ENCODE assay signal across 1 cellular context in the genomic region with DNA sequence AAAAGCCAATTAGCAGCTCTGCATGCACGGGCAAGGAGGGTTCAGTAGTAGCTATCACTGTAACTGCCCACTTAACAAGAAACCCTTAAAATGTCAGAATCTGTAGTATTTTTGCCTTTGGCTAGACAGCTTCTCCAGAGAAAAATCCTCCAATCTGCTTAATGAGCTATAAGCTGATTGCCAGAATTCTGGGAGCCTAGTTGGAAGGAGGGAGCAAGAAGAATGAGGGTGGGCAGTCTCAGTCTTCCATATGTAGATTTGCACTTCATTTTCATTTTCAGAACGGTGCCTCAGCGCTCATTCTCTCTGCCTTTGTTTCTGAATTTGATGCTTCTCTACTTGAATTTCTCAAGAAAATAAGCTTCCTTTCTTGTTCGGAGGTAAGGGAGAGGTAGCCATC.
TF ChIP-seq lines count a peak whose summit lies in the region.

No MANE protein-coding gene starts in this region.

TF ChIP-seq in GM23338, 12 proteins besides CTCF, POLR2A, EP300 and RAD21 (continued from another document):
- TF ChIP-seq, protein P1, sequence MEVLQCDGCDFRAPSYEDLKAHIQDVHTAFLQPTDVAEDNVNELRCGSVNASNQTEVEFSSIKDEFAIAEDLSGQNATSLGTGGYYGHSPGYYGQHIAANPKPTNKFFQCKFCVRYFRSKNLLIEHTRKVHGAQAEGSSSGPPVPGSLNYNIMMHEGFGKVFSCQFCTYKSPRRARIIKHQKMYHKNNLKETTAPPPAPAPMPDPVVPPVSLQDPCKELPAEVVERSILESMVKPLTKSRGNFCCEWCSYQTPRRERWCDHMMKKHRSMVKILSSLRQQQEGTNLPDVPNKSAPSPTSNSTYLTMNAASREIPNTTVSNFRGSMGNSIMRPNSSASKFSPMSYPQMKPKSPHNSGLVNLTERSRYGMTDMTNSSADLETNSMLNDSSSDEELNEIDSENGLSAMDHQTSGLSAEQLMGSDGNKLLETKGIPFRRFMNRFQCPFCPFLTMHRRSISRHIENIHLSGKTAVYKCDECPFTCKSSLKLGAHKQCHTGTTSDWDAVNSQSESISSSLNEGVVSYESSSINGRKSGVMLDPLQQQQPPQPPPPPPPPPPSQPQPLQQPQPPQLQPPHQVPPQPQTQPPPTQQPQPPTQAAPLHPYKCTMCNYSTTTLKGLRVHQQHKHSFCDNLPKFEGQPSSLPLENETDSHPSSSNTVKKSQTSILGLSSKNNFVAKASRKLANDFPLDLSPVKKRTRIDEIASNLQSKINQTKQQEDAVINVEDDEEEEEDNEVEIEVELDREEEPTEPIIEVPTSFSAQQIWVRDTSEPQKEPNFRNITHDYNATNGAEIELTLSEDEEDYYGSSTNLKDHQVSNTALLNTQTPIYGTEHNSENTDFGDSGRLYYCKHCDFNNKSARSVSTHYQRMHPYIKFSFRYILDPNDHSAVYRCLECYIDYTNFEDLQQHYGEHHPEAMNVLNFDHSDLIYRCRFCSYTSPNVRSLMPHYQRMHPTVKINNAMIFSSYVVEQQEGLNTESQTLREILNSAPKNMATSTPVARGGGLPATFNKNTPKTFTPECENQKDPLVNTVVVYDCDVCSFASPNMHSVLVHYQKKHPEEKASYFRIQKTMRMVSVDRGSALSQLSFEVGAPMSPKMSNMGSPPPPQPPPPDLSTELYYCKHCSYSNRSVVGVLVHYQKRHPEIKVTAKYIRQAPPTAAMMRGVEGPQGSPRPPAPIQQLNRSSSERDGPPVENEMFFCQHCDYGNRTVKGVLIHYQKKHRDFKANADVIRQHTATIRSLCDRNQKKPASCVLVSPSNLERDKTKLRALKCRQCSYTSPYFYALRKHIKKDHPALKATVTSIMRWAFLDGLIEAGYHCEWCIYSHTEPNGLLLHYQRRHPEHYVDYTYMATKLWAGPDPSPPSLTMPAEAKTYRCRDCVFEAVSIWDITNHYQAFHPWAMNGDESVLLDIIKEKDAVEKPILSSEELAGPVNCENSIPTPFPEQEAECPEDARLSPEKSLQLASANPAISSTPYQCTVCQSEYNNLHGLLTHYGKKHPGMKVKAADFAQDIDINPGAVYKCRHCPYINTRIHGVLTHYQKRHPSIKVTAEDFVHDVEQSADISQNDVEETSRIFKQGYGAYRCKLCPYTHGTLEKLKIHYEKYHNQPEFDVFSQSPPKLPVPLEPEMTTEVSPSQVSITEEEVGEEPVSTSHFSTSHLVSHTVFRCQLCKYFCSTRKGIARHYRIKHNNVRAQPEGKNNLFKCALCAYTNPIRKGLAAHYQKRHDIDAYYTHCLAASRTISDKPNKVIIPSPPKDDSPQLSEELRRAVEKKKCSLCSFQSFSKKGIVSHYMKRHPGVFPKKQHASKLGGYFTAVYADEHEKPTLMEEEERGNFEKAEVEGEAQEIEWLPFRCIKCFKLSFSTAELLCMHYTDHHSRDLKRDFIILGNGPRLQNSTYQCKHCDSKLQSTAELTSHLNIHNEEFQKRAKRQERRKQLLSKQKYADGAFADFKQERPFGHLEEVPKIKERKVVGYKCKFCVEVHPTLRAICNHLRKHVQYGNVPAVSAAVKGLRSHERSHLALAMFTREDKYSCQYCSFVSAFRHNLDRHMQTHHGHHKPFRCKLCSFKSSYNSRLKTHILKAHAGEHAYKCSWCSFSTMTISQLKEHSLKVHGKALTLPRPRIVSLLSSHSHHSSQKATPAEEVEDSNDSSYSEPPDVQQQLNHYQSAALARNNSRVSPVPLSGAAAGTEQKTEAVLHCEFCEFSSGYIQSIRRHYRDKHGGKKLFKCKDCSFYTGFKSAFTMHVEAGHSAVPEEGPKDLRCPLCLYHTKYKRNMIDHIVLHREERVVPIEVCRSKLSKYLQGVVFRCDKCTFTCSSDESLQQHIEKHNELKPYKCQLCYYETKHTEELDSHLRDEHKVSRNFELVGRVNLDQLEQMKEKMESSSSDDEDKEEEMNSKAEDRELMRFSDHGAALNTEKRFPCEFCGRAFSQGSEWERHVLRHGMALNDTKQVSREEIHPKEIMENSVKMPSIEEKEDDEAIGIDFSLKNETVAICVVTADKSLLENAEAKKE (CRISPR knock-in tag; IDR thresholded peaks at IDR 0.05), result no peak
- TF ChIP-seq, protein P2, sequence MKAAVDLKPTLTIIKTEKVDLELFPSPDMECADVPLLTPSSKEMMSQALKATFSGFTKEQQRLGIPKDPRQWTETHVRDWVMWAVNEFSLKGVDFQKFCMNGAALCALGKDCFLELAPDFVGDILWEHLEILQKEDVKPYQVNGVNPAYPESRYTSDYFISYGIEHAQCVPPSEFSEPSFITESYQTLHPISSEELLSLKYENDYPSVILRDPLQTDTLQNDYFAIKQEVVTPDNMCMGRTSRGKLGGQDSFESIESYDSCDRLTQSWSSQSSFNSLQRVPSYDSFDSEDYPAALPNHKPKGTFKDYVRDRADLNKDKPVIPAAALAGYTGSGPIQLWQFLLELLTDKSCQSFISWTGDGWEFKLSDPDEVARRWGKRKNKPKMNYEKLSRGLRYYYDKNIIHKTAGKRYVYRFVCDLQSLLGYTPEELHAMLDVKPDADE (IDR thresholded peaks at IDR 0.05), result no peak
- no peak for TF ChIP-seq EZH2phosphoT487 (IDR thresholded peaks at IDR 0.05; ENCODE audit: unreplicated experiment)
- TF ChIP-seq ZNF114 (CRISPR knock-in tag; IDR thresholded peaks at IDR 0.05), result no peak
